Comparison of ENCODE assay signal across 20 cellular contexts in the genomic region with DNA sequence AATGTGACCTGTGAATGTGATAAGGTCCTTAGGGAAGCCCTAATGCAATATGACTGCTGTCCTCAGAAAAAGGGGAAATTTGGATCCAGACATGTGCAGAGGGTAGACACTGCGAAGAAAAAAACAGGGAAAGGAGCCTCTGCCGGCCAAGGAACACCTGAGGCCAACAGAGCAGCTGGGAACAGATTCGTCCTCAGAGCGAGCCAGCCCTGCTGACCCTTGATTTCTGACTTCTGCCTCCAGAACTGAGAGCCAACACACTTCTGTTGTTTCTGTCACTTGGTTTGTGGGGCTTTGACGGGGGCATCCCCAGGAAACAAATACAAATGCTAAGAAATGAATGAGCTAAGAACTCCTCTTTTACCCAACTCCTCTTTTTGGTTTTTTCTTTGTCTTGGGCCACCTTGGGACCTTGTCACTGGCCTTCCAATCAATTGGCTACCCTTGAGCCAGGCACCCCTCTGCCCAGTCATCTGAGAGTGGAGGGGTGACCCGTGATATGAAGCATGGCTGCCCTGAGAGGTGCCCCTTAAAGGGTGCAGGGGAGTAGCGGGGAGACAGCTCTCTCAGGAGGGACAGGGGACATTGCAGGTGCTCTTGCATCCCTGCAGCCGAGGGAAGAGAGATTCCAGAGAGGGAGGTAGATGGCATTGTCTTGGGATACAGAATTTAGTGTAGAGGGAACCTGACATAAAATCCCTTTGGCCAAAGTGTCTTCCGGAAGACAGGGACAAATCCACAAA. TPM values are rescaled to one million over a fixed set of nuclear protein-coding genes. Genes with fewer than 3 reads are reported as not detected.
DNase-seq lines count a peak whose midpoint lies in the region; ATAC-seq and TF ChIP-seq lines count a peak whose summit lies in the region.
"Had no signal": no experiment of that assay in that cellular context is flagged by ENCODE, and none has a peak within 500 bp of the region (broad histone marks: within the 10 kb centered on the region; RNA-seq: fewer than 3 reads in every experiment).

No MANE protein-coding gene starts in this region.

- H2BK15ac ChIP-seq in neuronal stem cell (ENCODE audit: low read length), result no peak overlapping the region

- H3K4me3 ChIP-seq in OCI-LY3 (ENCODE audit: low read length) (no peak overlapping the region), esophagus muscularis mucosa (peak overlapping the region in 1 of 4 donors; percentile 37), neuronal stem cell (ENCODE audit: low read length in 2 of 2) (no peak overlapping the region), tibial artery (no peak overlapping the region)
- H3K4me3 ChIP-seq: breast epithelium, HAP-1 had no signal

- no peaks in the 10 kb centered on the region for H3K79me2 ChIP-seq in OCI-LY3 (ENCODE audit: low read length)

- no peak overlapping the region for H2BK5ac ChIP-seq in neuronal stem cell (ENCODE audit: low read length)

- peak overlapping the region; percentile 83 for H4K8ac ChIP-seq in neuronal stem cell (ENCODE audit: low read depth, low read length)

- H3K9ac ChIP-seq in OCI-LY3 (ENCODE audit: low read length) (no peak overlapping the region), neuronal stem cell (ENCODE audit: low read depth, low read length, poor library complexity) (no peak overlapping the region)
- H3K9ac ChIP-seq: KMS-11 had no signal

- TF ChIP-seq CTCF in OCI-LY3 (IDR thresholded peaks at IDR 0.05; ENCODE audit: low read depth, low read length) (no peak), esophagus muscularis mucosa (IDR thresholded peaks at IDR 0.05) (no peak), tibial artery (IDR thresholded peaks at IDR 0.05) (no peak)

- DNase-seq in esophagus muscularis mucosa (ENCODE audit: extremely low spot score) (no peak), neuronal stem cell (ENCODE audit: low spot score) (no peak), tibial artery (peak in 1 of 2 donors; percentile 62), hepatic stellate cell (ENCODE audit: low spot score) (no peak), SHP77 treated with DMSO at 0.1 percent for 48 hours (lab: John Stamatoyannopoulos, UW) (no peak)
- DNase-seq: activated B cell treated with CpG ODN at 0.5 μM for 24 hours; activated CD8-positive, alpha-beta T cell treated with anti-CD3 and anti-CD28 coated beads for 36 hours; activated naive CD8-positive, alpha-beta T cell treated with anti-CD3 and anti-CD28 coated beads, Interleukin-2, amount 10 ng/mL, durations not matched to agents 7 days and 5 days; activated T-cell treated with anti-CD3 and anti-CD28 coated beads, Interleukin-2, amount 50 U/mL, for 72 hours; AML-193; COR-L47; NCI-H510A; retina; SIG-M5 had no signal

- no peaks in the 10 kb centered on the region for H3K27me3 ChIP-seq in OCI-LY3 (ENCODE audit: low read depth, low read length)
- H3K27me3 ChIP-seq in esophagus muscularis mucosa, result no peaks in the 10 kb centered on the region
- H3K27me3 ChIP-seq in neuronal stem cell (ENCODE audit: control insufficient read depth in 3 of 3, insufficient read depth in 3 of 3, low read depth in 1 of 3, low read length in 3 of 3), result peaks cover 0 to 30% (median 2%) of the 10 kb centered on the region in 3 experiments
- no peaks in the 10 kb centered on the region for H3K27me3 ChIP-seq in tibial artery
- H3K27me3 ChIP-seq: breast epithelium had no signal

- no peak overlapping the region for H2BK12ac ChIP-seq in neuronal stem cell (ENCODE audit: low read length)

- H3K4me2 ChIP-seq in OCI-LY3 (ENCODE audit: low read length) (peak overlapping the region; percentile 1; the same call in 1 of the 2 replicates), neuronal stem cell (ENCODE audit: insufficient read depth, low read length, poor library complexity, severe bottlenecking) (no peak overlapping the region)
- H3K4me2 ChIP-seq: KMS-11 had no signal

- intact Hi-C loops in esophagus muscularis mucosa (cut with DNase I) (no loop called here), tibial artery (cut with DNase I; ENCODE audit: low total_unique reads) (no loop called here)

- H3K9me3 ChIP-seq in OCI-LY3 (ENCODE audit: insufficient read depth, low read length), result no peaks in the 10 kb centered on the region
- no peaks in the 10 kb centered on the region for H3K9me3 ChIP-seq in esophagus muscularis mucosa
- no peaks in the 10 kb centered on the region for H3K9me3 ChIP-seq in neuronal stem cell (replicated peaks in 1 of 2; ENCODE audit: control insufficient read depth in 2 of 2, insufficient read depth in 1 of 2, low read depth in 1 of 2, low read length in 2 of 2)
- H3K9me3 ChIP-seq in tibial artery, result no peaks in the 10 kb centered on the region
- H3K9me3 ChIP-seq: breast epithelium, HAP-1 had no signal

- no peak overlapping the region for H3K14ac ChIP-seq in neuronal stem cell (ENCODE audit: low read length)

- no peak overlapping the region for H2BK120ac ChIP-seq in neuronal stem cell (ENCODE audit: low read depth, low read length)

- no peak for TF ChIP-seq EP300 in esophagus muscularis mucosa (IDR thresholded peaks at IDR 0.05)

- H3K23ac ChIP-seq in neuronal stem cell (ENCODE audit: low read depth, low read length, poor library complexity), result no peak overlapping the region

- H4K91ac ChIP-seq in neuronal stem cell (ENCODE audit: low read depth, low read length, poor library complexity), result no peak overlapping the region

- H3K4ac ChIP-seq in neuronal stem cell (ENCODE audit: low read length), result no peak overlapping the region

- no peaks in the 10 kb centered on the region for H3K36me3 ChIP-seq in OCI-LY3 (replicated peaks; ENCODE audit: low read depth, low read length)
- H3K36me3 ChIP-seq in esophagus muscularis mucosa, result no peaks in the 10 kb centered on the region
- H3K36me3 ChIP-seq in neuronal stem cell (replicated peaks in 1 of 2; ENCODE audit: control insufficient read depth in 2 of 2, insufficient read depth in 2 of 2, low read length in 2 of 2), result no peaks in the 10 kb centered on the region
- peaks cover 0 to 12% (median 3%) of the 10 kb centered on the region in 3 donors for H3K36me3 ChIP-seq in tibial artery
- H3K36me3 ChIP-seq: breast epithelium, HAP-1 had no signal

- no peak overlapping the region for H2AK5ac ChIP-seq in neuronal stem cell (ENCODE audit: low read depth, low read length)

- ATAC-seq in GM21825 (IDR thresholded peaks at IDR 0.05; ENCODE audit: unreplicated experiment) (no peak), HG03280 (IDR thresholded peaks at IDR 0.05; ENCODE audit: unreplicated experiment) (no peak)
- ATAC-seq: activated CD8-positive, alpha-beta T cell treated with anti-CD3 and anti-CD28 coated beads for 36 hours; activated T-cell treated with anti-CD3 and anti-CD28 coated beads, Interleukin-2, amount 50 U/mL, for 72 hours had no signal

- H3K4me1 ChIP-seq in OCI-LY3 (ENCODE audit: low read length), result peaks cover 8% of the 10 kb centered on the region
- peaks cover 84 to 94% (median 90%) of the 10 kb centered on the region in 4 donors for H3K4me1 ChIP-seq in esophagus muscularis mucosa
- H3K4me1 ChIP-seq in neuronal stem cell (ENCODE audit: control insufficient read depth in 2 of 2, insufficient read depth in 1 of 2, low read depth in 1 of 2, low read length in 2 of 2), result peaks cover 5 to 10% of the 10 kb centered on the region in 2 donors
- H3K4me1 ChIP-seq in tibial artery, result peaks cover 0 to 86% (median 50%) of the 10 kb centered on the region in 4 donors
- H3K4me1 ChIP-seq: breast epithelium, HAP-1 had no signal

- no peak overlapping the region for H3K18ac ChIP-seq in neuronal stem cell (ENCODE audit: low read length)

- WGBS in esophagus muscularis mucosa, result 70% methylated on average over 9 of the region's 9 CpGs
- WGBS in neuronal stem cell (ENCODE audit: extremely low coverage in 2 of 2, insufficient read length in 2 of 2, insufficient replicate concordance in 1 of 2), 2 donors, result no CpG with 5 or more reads among the region's 9 CpGs

- H3K79me1 ChIP-seq in neuronal stem cell (ENCODE audit: low read depth, low read length), result no peaks in the 10 kb centered on the region

- no peaks in the 10 kb centered on the region for H4K20me1 ChIP-seq in OCI-LY3 (ENCODE audit: insufficient read depth, low read length)

- no peak overlapping the region for H3K27ac ChIP-seq in OCI-LY3 (ENCODE audit: low read length)
- H3K27ac ChIP-seq in esophagus muscularis mucosa (replicated peaks in 1 of 4), result peak overlapping the region; percentile 81 to 91 (median 86)
- no peak overlapping the region for H3K27ac ChIP-seq in neuronal stem cell (replicated peaks; ENCODE audit: low read length)
- H3K27ac ChIP-seq in tibial artery, result peak overlapping the region; percentile 71 to 82
- H3K27ac ChIP-seq: KMS-11 had no signal

- TF ChIP-seq POLR2A in esophagus muscularis mucosa (IDR thresholded peaks at IDR 0.05; ENCODE audit: low read depth), result no peak

- H2AFZ ChIP-seq in OCI-LY3 (ENCODE audit: low read depth, low read length) (no peak overlapping the region), neuronal stem cell (ENCODE audit: low read length) (no peak overlapping the region)

RNA-seq across cellular contexts. Expression of gene TMOD1, which starts 16.9 kb away (rescaled TPM):
- 10 to 100 TPM; 68.4 to 97.6 (median 71.6) TPM for total RNA-seq in esophagus muscularis mucosa
- 0.15 TPM for polyA plus RNA-seq in neuronal stem cell (2013, experiment 1 of 2)
- 0.21 TPM for polyA plus RNA-seq in neuronal stem cell (2013, experiment 2 of 2)

Comparison
In these comparisons a context has a peak if more than half of its experiments do, and no peak if none do; other contexts are left out.
1. H3K27ac ChIP-seq: peak in esophagus muscularis mucosa (4 of 4) and tibial artery (2 of 2); none in OCI-LY3 (single experiment) and neuronal stem cell (single experiment).